In genomic region chr6:23301546-23301945, GRCh38 we compare ENCODE assay signal across 28 cellular contexts.
DNase-seq lines count a peak whose midpoint lies in the region; ATAC-seq and TF ChIP-seq lines count a peak whose summit lies in the region.
"Had no signal": no experiment of that assay in that cellular context is flagged by ENCODE, and none has a peak within 500 bp of the region (broad histone marks: within the 10 kb centered on the region; RNA-seq: fewer than 3 reads in every experiment).

No MANE protein-coding gene starts in this region.

- H3K4me1 ChIP-seq in mammary epithelial cell (ENCODE audit: insufficient read depth, low read length) (no peaks in the 10 kb centered on the region), SK-N-SH (ENCODE audit: control insufficient read depth in 1 of 2, insufficient read depth in 2 of 2, low read depth in 1 of 2, low read length in 1 of 2) (no peaks in the 10 kb centered on the region; a peak in 1 of 4 replicates)

- no peaks in the 10 kb centered on the region for H3F3A ChIP-seq in SK-N-SH (replicated peaks; ENCODE audit: insufficient read depth)

- H3K9ac ChIP-seq in mammary epithelial cell (ENCODE audit: insufficient read depth, low read length) (no peak overlapping the region), SK-N-SH (no peak overlapping the region)

- no peaks in the 10 kb centered on the region for H3K27me3 Mint-ChIP-seq in MCF 10A (ENCODE audit: insufficient read depth, unreplicated experiment)
- H3K27me3 Mint-ChIP-seq in activated CD4-positive, alpha-beta T cell treated with anti-CD3 and anti-CD28 coated beads, Interleukin-2, amount 10 ng/mL, durations not matched to agents 7 days and 5 days: no peaks in the 10 kb centered on the region
- H3K27me3 Mint-ChIP-seq: CD8-positive, alpha-beta memory T cell had no signal

- peak overlapping the region; percentile 54 for H3K27ac Mint-ChIP-seq in MCF 10A (ENCODE audit: low read depth, unreplicated experiment)
- H3K27ac Mint-ChIP-seq in activated CD4-positive, alpha-beta T cell treated with anti-CD3 and anti-CD28 coated beads, Interleukin-2, amount 10 ng/mL, durations not matched to agents 7 days and 5 days: no peak overlapping the region
- H3K27ac Mint-ChIP-seq: CD8-positive, alpha-beta memory T cell; HFFc6 had no signal

- H3K4me1 Mint-ChIP-seq in MCF 10A (ENCODE audit: insufficient read depth, unreplicated experiment): no peaks in the 10 kb centered on the region
- H3K4me1 Mint-ChIP-seq in activated CD4-positive, alpha-beta T cell treated with anti-CD3 and anti-CD28 coated beads, Interleukin-2, amount 10 ng/mL, durations not matched to agents 7 days and 5 days: no peaks in the 10 kb centered on the region
- H3K4me1 Mint-ChIP-seq: CD8-positive, alpha-beta memory T cell had no signal

- no peaks in the 10 kb centered on the region for H3K36me3 Mint-ChIP-seq in MCF 10A (ENCODE audit: insufficient read depth, unreplicated experiment)
- H3K36me3 Mint-ChIP-seq in activated CD4-positive, alpha-beta T cell treated with anti-CD3 and anti-CD28 coated beads, Interleukin-2, amount 10 ng/mL, durations not matched to agents 7 days and 5 days (ENCODE audit: low read depth): no peaks in the 10 kb centered on the region
- H3K36me3 Mint-ChIP-seq: CD8-positive, alpha-beta memory T cell had no signal

- no peaks in the 10 kb centered on the region for H4K20me1 ChIP-seq in mammary epithelial cell (ENCODE audit: insufficient read depth, low read length)
- H4K20me1 ChIP-seq in SK-N-SH (ENCODE audit: insufficient read depth): no peaks in the 10 kb centered on the region

- peaks cover 3% of the 10 kb centered on the region; the same call in 1 of the 2 replicates for H3K9me2 ChIP-seq in SK-N-SH

- CTCF ChIA-PET in MCF 10A (lab: Yijun Ruan, JAX) (no interaction called here), mammary epithelial cell (lab: Charles Lee; ENCODE audit: low non-redundant PET) (no interaction called here), SK-N-SH (lab: Yijun Ruan, JAX) (interaction anchor here (1.0 kb wide), 1 partner anchor 19 kb away, joined by 3 read pairs; no protein-coding TSS in a partner anchor)
- CTCF ChIA-PET in activated CD4-positive, alpha-beta T cell treated with anti-CD3 and anti-CD28 coated beads, Interleukin-2, amount 10 ng/mL, durations not matched to agents 7 days and 5 days (lab: Charles Lee): no interaction called here

- H3K79me2 ChIP-seq in mammary epithelial cell (ENCODE audit: insufficient read depth, low read length): no peaks in the 10 kb centered on the region
- no peaks in the 10 kb centered on the region for H3K79me2 ChIP-seq in SK-N-SH (ENCODE audit: insufficient read depth)

- POLR2A ChIA-PET in MCF 10A (lab: Yijun Ruan, JAX) (no interaction called here), SK-N-SH (lab: Yijun Ruan, JAX) (no interaction called here)
- POLR2A ChIA-PET in activated CD4-positive, alpha-beta T cell treated with anti-CD3 and anti-CD28 coated beads, Interleukin-2, amount 10 ng/mL, durations not matched to agents 7 days and 5 days (lab: Charles Lee): no interaction called here

- no TSS peak for BruUV-seq in MCF 10A (replicated peaks; lab: Mats Ljungman, UMichigan)
- no TSS peak for BruUV-seq in mammary epithelial cell (replicated peaks; lab: Mats Ljungman, UMichigan)

- no peaks in the 10 kb centered on the region for H3K27me3 ChIP-seq in mammary epithelial cell (ENCODE audit: insufficient read depth, low read length)
- H3K27me3 ChIP-seq in SK-N-SH (ENCODE audit: insufficient read depth): no peaks in the 10 kb centered on the region
- H3K27me3 ChIP-seq: MG63 had no signal

- H3K36me3 ChIP-seq in mammary epithelial cell (ENCODE audit: insufficient read depth, low read length) (no peaks in the 10 kb centered on the region), SK-N-SH (replicated peaks in 1 of 2; ENCODE audit: control insufficient read depth in 1 of 2, insufficient read depth in 2 of 2, low read length in 1 of 2) (no peaks in the 10 kb centered on the region)
- H3K36me3 ChIP-seq: MG63 had no signal

- in situ Hi-C loops in mammary epithelial cell (cut with MboI; ENCODE audit: low sequenced_read_pairs in 2 of 2): no loop called here

- H3K4me3 ChIP-seq in mammary epithelial cell (replicated peaks in 1 of 3; ENCODE audit: insufficient read depth in 1 of 3, low read depth in 2 of 3, low read length in 3 of 3) (no peak overlapping the region), choroid plexus epithelial cell (ENCODE audit: low read depth, low read length) (no peak overlapping the region), SK-N-SH (ENCODE audit: low read depth in 2 of 2, low read length in 1 of 2) (no peak overlapping the region)
- H3K4me3 ChIP-seq: MG63 had no signal

- TF ChIP-seq CTCF in MCF 10A (IDR thresholded peaks at IDR 0.05; ENCODE audit: unreplicated experiment) (no peak), mammary epithelial cell (conservative IDR thresholded peaks at IDR 0.05 in 1 of 2, IDR thresholded peaks at IDR 0.05 in 1 of 2; ENCODE audit: extremely low read depth in 1 of 2, insufficient read depth in 1 of 2, low read depth in 1 of 2, low read length in 2 of 2) (no peak), choroid plexus epithelial cell (conservative IDR thresholded peaks at IDR 0.05; ENCODE audit: low read depth, low read length) (no peak), SK-N-SH (IDR thresholded peaks at IDR 0.05) (no peak)

- dilution Hi-C loops in mammary epithelial cell (cut with HindIII; ENCODE audit: low sequenced_read_pairs): no loop called here

- no peak overlapping the region for H3K27ac ChIP-seq in mammary epithelial cell (ENCODE audit: insufficient read depth, low read depth, low read length)
- no peak overlapping the region; a peak in 1 of 4 replicates for H3K27ac ChIP-seq in SK-N-SH (ENCODE audit: low read depth in 2 of 2, low read length in 1 of 2)
- H3K27ac ChIP-seq: 22Rv1, RWPE1 had no signal

- no peak for ATAC-seq in GM21528 (IDR thresholded peaks at IDR 0.05; ENCODE audit: low FRiP score, unreplicated experiment)
- ATAC-seq: SK-N-SH treated with all-trans-retinoic acid at 6 μM for 48 hours had no signal

- H3K9me3 ChIP-seq in mammary epithelial cell (replicated peaks; ENCODE audit: insufficient read depth, low read length) (no peaks in the 10 kb centered on the region), SK-N-SH (no peaks in the 10 kb centered on the region)
- H3K9me3 ChIP-seq: MG63 had no signal

- H3K9me3 Mint-ChIP-seq in MCF 10A (ENCODE audit: unreplicated experiment): no peaks in the 10 kb centered on the region
- H3K9me3 Mint-ChIP-seq in activated CD4-positive, alpha-beta T cell treated with anti-CD3 and anti-CD28 coated beads, Interleukin-2, amount 10 ng/mL, durations not matched to agents 7 days and 5 days: peaks cover 3% of the 10 kb centered on the region

- no peak overlapping the region for H3K4me3 Mint-ChIP-seq in MCF 10A (ENCODE audit: unreplicated experiment)
- no peak overlapping the region for H3K4me3 Mint-ChIP-seq in activated CD4-positive, alpha-beta T cell treated with anti-CD3 and anti-CD28 coated beads, Interleukin-2, amount 10 ng/mL, durations not matched to agents 7 days and 5 days
- H3K4me3 Mint-ChIP-seq: CD8-positive, alpha-beta memory T cell; HFFc6 had no signal

- H2AFZ ChIP-seq in mammary epithelial cell (ENCODE audit: low read depth, low read length): no peak overlapping the region
- no peak overlapping the region for H2AFZ ChIP-seq in SK-N-SH (ENCODE audit: low read depth)

- H3K4me2 ChIP-seq in mammary epithelial cell (ENCODE audit: insufficient read depth, low read depth, low read length) (no peak overlapping the region), SK-N-SH (no peak overlapping the region)

- intact Hi-C loops in MCF 10A (cut with micrococcal nuclease): no loop called here
- intact Hi-C loops in mammary epithelial cell (cut with micrococcal nuclease): no loop called here

- TF ChIP-seq EP300 in SK-N-SH (IDR thresholded peaks at IDR 0.05; ENCODE audit: borderline replicate concordance in 1 of 2, low read depth in 1 of 2, low read length in 1 of 2): no peak

- DNase-seq in MCF 10A (ENCODE audit: unreplicated experiment) (no peak), mammary epithelial cell (no peak), choroid plexus epithelial cell (ENCODE audit: low read depth) (peak; percentile 8), myocyte (ENCODE audit: low read depth) (peak; percentile 9), SK-N-SH (no peak), medulla oblongata (ENCODE audit: extremely low spot score) (no peak)
- no peak for DNase-seq in activated CD4-positive, alpha-beta T cell treated with anti-CD3 and anti-CD28 coated beads, Interleukin-2, amount 10 ng/mL, durations not matched to agents 7 days and 5 days
- DNase-seq: AML-193; C1 segment of cervical spinal cord; CD8-positive, alpha-beta memory T cell; EL; GF-D8; H7; HFFc6; Karpas-422; MG63; NCI-H1092; NCI-H1436; NCI-H187 treated with DMSO at 0.1 percent for 48 hours; NCI-H2227 treated with DMSO at 0.1 percent for 48 hours; NCI-H510A; NCI-H748 treated with DMSO at 0.1 percent for 48 hours; NK-92 treated with Interleukin-12 subunit alpha and Interleukin-12 subunit beta, amount 100 ng/mL, for 24 hours; SHP77 treated with DMSO at 0.1 percent for 48 hours had no signal

- TF ChIP-seq RAD21 in SK-N-SH (IDR thresholded peaks at IDR 0.05; ENCODE audit: low read length): no peak

TF ChIP-seq in SK-N-SH, 30 proteins besides CTCF, POLR2A, EP300 and RAD21 (continues in another document):
- TF ChIP-seq MXI1 (IDR thresholded peaks at IDR 0.05; ENCODE audit: low read depth, low read length) (no peak), FOXJ3 (CRISPR knock-in tag; IDR thresholded peaks at IDR 0.05) (no peak)
- TF ChIP-seq, protein P1, sequence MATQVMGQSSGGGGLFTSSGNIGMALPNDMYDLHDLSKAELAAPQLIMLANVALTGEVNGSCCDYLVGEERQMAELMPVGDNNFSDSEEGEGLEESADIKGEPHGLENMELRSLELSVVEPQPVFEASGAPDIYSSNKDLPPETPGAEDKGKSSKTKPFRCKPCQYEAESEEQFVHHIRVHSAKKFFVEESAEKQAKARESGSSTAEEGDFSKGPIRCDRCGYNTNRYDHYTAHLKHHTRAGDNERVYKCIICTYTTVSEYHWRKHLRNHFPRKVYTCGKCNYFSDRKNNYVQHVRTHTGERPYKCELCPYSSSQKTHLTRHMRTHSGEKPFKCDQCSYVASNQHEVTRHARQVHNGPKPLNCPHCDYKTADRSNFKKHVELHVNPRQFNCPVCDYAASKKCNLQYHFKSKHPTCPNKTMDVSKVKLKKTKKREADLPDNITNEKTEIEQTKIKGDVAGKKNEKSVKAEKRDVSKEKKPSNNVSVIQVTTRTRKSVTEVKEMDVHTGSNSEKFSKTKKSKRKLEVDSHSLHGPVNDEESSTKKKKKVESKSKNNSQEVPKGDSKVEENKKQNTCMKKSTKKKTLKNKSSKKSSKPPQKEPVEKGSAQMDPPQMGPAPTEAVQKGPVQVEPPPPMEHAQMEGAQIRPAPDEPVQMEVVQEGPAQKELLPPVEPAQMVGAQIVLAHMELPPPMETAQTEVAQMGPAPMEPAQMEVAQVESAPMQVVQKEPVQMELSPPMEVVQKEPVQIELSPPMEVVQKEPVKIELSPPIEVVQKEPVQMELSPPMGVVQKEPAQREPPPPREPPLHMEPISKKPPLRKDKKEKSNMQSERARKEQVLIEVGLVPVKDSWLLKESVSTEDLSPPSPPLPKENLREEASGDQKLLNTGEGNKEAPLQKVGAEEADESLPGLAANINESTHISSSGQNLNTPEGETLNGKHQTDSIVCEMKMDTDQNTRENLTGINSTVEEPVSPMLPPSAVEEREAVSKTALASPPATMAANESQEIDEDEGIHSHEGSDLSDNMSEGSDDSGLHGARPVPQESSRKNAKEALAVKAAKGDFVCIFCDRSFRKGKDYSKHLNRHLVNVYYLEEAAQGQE (IDR thresholded peaks at IDR 0.05; ENCODE audit: low read depth, low read length): no peak

Comparison
In these comparisons a context has a peak if more than half of its experiments do, and no peak if none do; other contexts are left out.
1. DNase-seq: peak in choroid plexus epithelial cell (single experiment) and myocyte (single experiment); none in MCF 10A (single experiment), mammary epithelial cell (single experiment), SK-N-SH (single experiment), medulla oblongata (single experiment) and activated CD4-positive, alpha-beta T cell treated with anti-CD3 and anti-CD28 coated beads, Interleukin-2, amount 10 ng/mL, durations not matched to agents 7 days and 5 days (single experiment).